Comparison of ENCODE assay signal across 15 cellular contexts in genomic region chr15:80944818-80945217, GRCh38. TPM values are rescaled to one million over a fixed set of nuclear protein-coding genes. Genes with fewer than 3 reads are reported as not detected.
DNase-seq lines count a peak whose midpoint lies in the region; ATAC-seq and TF ChIP-seq lines count a peak whose summit lies in the region.
"Had no signal": no experiment of that assay in that cellular context is flagged by ENCODE, and none has a peak within 500 bp of the region (broad histone marks: within the 10 kb centered on the region; RNA-seq: fewer than 3 reads in every experiment).

No MANE protein-coding gene starts in this region.

- no peak overlapping the region for H2BK12ac ChIP-seq in neuronal stem cell (ENCODE audit: low read length)

- ATAC-seq in GM21786 (IDR thresholded peaks at IDR 0.05; ENCODE audit: unreplicated experiment) (no peak), left lung (no peak)
- ATAC-seq: A549, HepG2 had no signal

- H3K27ac ChIP-seq in Karpas-422 (ENCODE audit: low read length) (no peak overlapping the region), neuronal stem cell (replicated peaks; ENCODE audit: low read length) (no peak overlapping the region), left lung (no peak overlapping the region)
- H3K27ac ChIP-seq: A549 had no signal

- peak overlapping the region; percentile 77 for H2BK120ac ChIP-seq in neuronal stem cell (ENCODE audit: low read depth, low read length)

- no peak overlapping the region for H4K8ac ChIP-seq in neuronal stem cell (ENCODE audit: low read depth, low read length)

- H2AFZ ChIP-seq in Karpas-422 (ENCODE audit: low read length) (no peak overlapping the region), neuronal stem cell (ENCODE audit: low read length) (no peak overlapping the region)

- H3K4me2 ChIP-seq in Karpas-422 (ENCODE audit: low read depth, low read length, poor library complexity, severe bottlenecking) = no peak overlapping the region
- no peak overlapping the region for H3K4me2 ChIP-seq in neuronal stem cell (ENCODE audit: insufficient read depth, low read length, poor library complexity, severe bottlenecking)
- H3K4me2 ChIP-seq: A549 had no signal

- H3K79me1 ChIP-seq in neuronal stem cell (ENCODE audit: low read depth, low read length) = no peaks in the 10 kb centered on the region

- no peak overlapping the region for H3K4ac ChIP-seq in neuronal stem cell (ENCODE audit: low read length)

- H3K9me3 ChIP-seq in Karpas-422 (ENCODE audit: low read length) (no peaks in the 10 kb centered on the region), neuronal stem cell (replicated peaks in 1 of 2; ENCODE audit: control insufficient read depth in 2 of 2, insufficient read depth in 1 of 2, low read depth in 1 of 2, low read length in 2 of 2) (no peaks in the 10 kb centered on the region), left lung (no peaks in the 10 kb centered on the region)
- H3K9me3 ChIP-seq: A549, BE2C, Caco-2 had no signal

- no peaks in the 10 kb centered on the region for H3K9me2 ChIP-seq in Karpas-422 (replicated peaks; ENCODE audit: insufficient read depth, low read length)

- H3K27me3 ChIP-seq in Karpas-422 (ENCODE audit: low read length) = no peaks in the 10 kb centered on the region
- no peaks in the 10 kb centered on the region for H3K27me3 ChIP-seq in neuronal stem cell (ENCODE audit: control insufficient read depth in 3 of 3, insufficient read depth in 3 of 3, low read depth in 1 of 3, low read length in 3 of 3)
- no peaks in the 10 kb centered on the region for H3K27me3 ChIP-seq in left lung
- H3K27me3 ChIP-seq: BE2C had no signal

- H3K4me3 ChIP-seq in Karpas-422 (ENCODE audit: low read length) (no peak overlapping the region), neuronal stem cell (ENCODE audit: low read length in 2 of 2) (no peak overlapping the region), left lung (no peak overlapping the region)
- H3K4me3 ChIP-seq: A549 had no signal

- no peaks in the 10 kb centered on the region for H4K20me1 ChIP-seq in Karpas-422 (ENCODE audit: insufficient read depth, low read depth, low read length)

- H3K79me2 ChIP-seq in Karpas-422 (ENCODE audit: low read length) = no peaks in the 10 kb centered on the region

- no peak overlapping the region for H2BK15ac ChIP-seq in neuronal stem cell (ENCODE audit: low read length)

- H3K36me3 ChIP-seq in Karpas-422 (ENCODE audit: insufficient read depth, low read length) (no peaks in the 10 kb centered on the region), neuronal stem cell (replicated peaks in 1 of 2; ENCODE audit: control insufficient read depth in 2 of 2, insufficient read depth in 2 of 2, low read length in 2 of 2) (peaks cover 8 to 42% of the 10 kb centered on the region in 2 donors), left lung (peaks cover 0 to 100% of the 10 kb centered on the region in 2 donors)

- H4K91ac ChIP-seq in neuronal stem cell (ENCODE audit: low read depth, low read length, poor library complexity) = no peak overlapping the region

- intact Hi-C loops in left lung (cut with DNase I) = no loop called here

- DNase-seq in Karpas-422 (peak; percentile 4), islet precursor cell (peak; percentile 26), neuronal stem cell (ENCODE audit: low spot score) (no peak), hippocampal formation (lab: John Stamatoyannopoulos, UW) (no peak), left lung (no peak)
- DNase-seq: BE2C; Caco-2; CD8-positive, alpha-beta memory T cell; DND-41; GDM1; HCEC 1CT; HFFc6 had no signal

- H3K14ac ChIP-seq in neuronal stem cell (ENCODE audit: low read length) = no peak overlapping the region

- H2BK5ac ChIP-seq in neuronal stem cell (ENCODE audit: low read length) = no peak overlapping the region

- H3K4me1 ChIP-seq in Karpas-422 (ENCODE audit: low read length) (peaks cover 14% of the 10 kb centered on the region), neuronal stem cell (ENCODE audit: control insufficient read depth in 2 of 2, insufficient read depth in 1 of 2, low read depth in 1 of 2, low read length in 2 of 2) (no peaks in the 10 kb centered on the region), left lung (no peaks in the 10 kb centered on the region)
- H3K4me1 ChIP-seq: A549, BE2C, Caco-2 had no signal

- no peak for TF ChIP-seq CTCF in left lung (IDR thresholded peaks at IDR 0.05)

- peak overlapping the region; percentile 11 for H3K18ac ChIP-seq in neuronal stem cell (ENCODE audit: low read length)

- no CpG with 5 or more reads among the region's 3 CpGs for WGBS in neuronal stem cell (ENCODE audit: extremely low coverage in 2 of 2, insufficient read length in 2 of 2, insufficient replicate concordance in 1 of 2), 2 donors

- H3K9ac ChIP-seq in Karpas-422 (ENCODE audit: low read length) (no peak overlapping the region), neuronal stem cell (ENCODE audit: low read depth, low read length, poor library complexity) (peak overlapping the region; percentile 25)

- no peak overlapping the region for H2AK5ac ChIP-seq in neuronal stem cell (ENCODE audit: low read depth, low read length)

- H3K23ac ChIP-seq in neuronal stem cell (ENCODE audit: low read depth, low read length, poor library complexity) = no peak overlapping the region

RNA-seq across cellular contexts. Expression of gene MESD, which starts 44.8 kb away (rescaled TPM):
- total RNA-seq in Karpas-422 (2014; rRNA removed; shearing (Covaris generic); ENCODE audit: low replicate concordance) = 10.9 and 13.7 TPM in 2 replicates
- 18.9 TPM for polyA plus RNA-seq in neuronal stem cell (2013, experiment 1 of 2)
- polyA plus RNA-seq in neuronal stem cell (2013, experiment 2 of 2) = 19.2 TPM
- 10 to 100 TPM; 24.2 to 28.2 TPM for total RNA-seq in left lung

RNA-seq across cellular contexts. Expression of gene TLNRD1, which starts 55.9 kb away (rescaled TPM):
- total RNA-seq in Karpas-422 (2014; rRNA removed; shearing (Covaris generic); ENCODE audit: low replicate concordance) = 5.4 and 12.8 TPM in 2 replicates
- 19.5 TPM for polyA plus RNA-seq in neuronal stem cell (2013, experiment 1 of 2)
- polyA plus RNA-seq in neuronal stem cell (2013, experiment 2 of 2) = 20.2 TPM
- 10 to 100 TPM; 19.2 to 27.6 TPM for total RNA-seq in left lung

Comparison
In these comparisons a context has a peak if more than half of its experiments do, and no peak if none do; other contexts are left out.
1. DNase-seq: peak in Karpas-422 (single experiment) and islet precursor cell (single experiment); none in neuronal stem cell (single experiment), hippocampal formation (0 of 2) and left lung (0 of 2).